25 cellular contexts compared by ENCODE assay signal in genomic region chr10:132861116-132861691, GRCh38.
DNase-seq lines count a peak whose midpoint lies in the region; ATAC-seq and TF ChIP-seq lines count a peak whose summit lies in the region.
"Had no signal": no experiment of that assay in that cellular context is flagged by ENCODE, and none has a peak within 500 bp of the region (broad histone marks: within the 10 kb centered on the region; RNA-seq: fewer than 3 reads in every experiment).

No MANE protein-coding gene starts in this region.

- intact Hi-C loops in CD14-positive monocyte (cut with micrococcal nuclease), result no loop called here

- POLR2A ChIA-PET in GM10248 (lab: Yijun Ruan, JAX), result no interaction called here

- H4K20me1 ChIP-seq in osteoblast (ENCODE audit: insufficient read depth, low read length), result no peaks in the 10 kb centered on the region

- peak; percentile 12 for DNase-seq in activated T-cell treated with anti-CD3 and anti-CD28 coated beads, Interleukin-2, amount 50 U/mL, for 1 hour
- DNase-seq in activated T-cell treated with anti-CD3 and anti-CD28 coated beads for 4 hours, result no peak
- DNase-seq in CD14-positive monocyte (ENCODE audit: low spot score), result peak; percentile 38
- DNase-seq in osteoblast (ENCODE audit: insufficient read length, low spot score, missing footprints), result peak; percentile 93
- DNase-seq in globus pallidus (ENCODE audit: low spot score), result no peak
- DNase-seq in GM10248 (ENCODE audit: extremely low spot score), result no peak
- DNase-seq: activated CD8-positive, alpha-beta memory T cell treated with anti-CD3 and anti-CD28 coated beads for 24 hours; anterior cingulate cortex; Calu3; central memory CD4-positive, alpha-beta T cell; effector CD8-positive, alpha-beta T cell; MG63; NCI-H146; NCI-H2171; NCI-H524 treated with DMSO at 0.1 percent for 48 hours; substantia nigra; T-helper 9 cell had no signal

- H3K4me2 ChIP-seq in osteoblast (ENCODE audit: insufficient read depth, low read length), result no peak overlapping the region
- H3K4me2 ChIP-seq: A549 had no signal

- H3K27me3 ChIP-seq in osteoblast (ENCODE audit: insufficient read depth, low read length), result peaks cover 18% of the 10 kb centered on the region
- H3K27me3 ChIP-seq: MG63 had no signal

- no peak overlapping the region for H3K4me3 Mint-ChIP-seq in CD14-positive monocyte
- H3K4me3 Mint-ChIP-seq: IgD-negative memory B cell had no signal

- peaks cover 0 to 12% (median 2%) of the 10 kb centered on the region in 7 donors for H3K9me3 Mint-ChIP-seq in CD14-positive monocyte

- H3K9me3 ChIP-seq in osteoblast (ENCODE audit: low read depth, low read length), result no peaks in the 10 kb centered on the region
- H3K9me3 ChIP-seq: A549, gastrocnemius medialis, MG63, mucosa of descending colon had no signal

- ATAC-seq in esophagus mucosa (peak; percentile 44), GM19328 (IDR thresholded peaks at IDR 0.05; ENCODE audit: unreplicated experiment) (no peak)
- ATAC-seq: A549; activated CD4-positive, CD25-positive, alpha-beta regulatory T cell treated with anti-CD3 and anti-CD28 coated beads, Interleukin-2, amount 50 U/mL, for 24 hours; gastrocnemius medialis; mucosa of descending colon had no signal

- no peak overlapping the region for H2AFZ ChIP-seq in osteoblast (ENCODE audit: low read length)

- no peak overlapping the region for H3K27ac Mint-ChIP-seq in CD14-positive monocyte
- H3K27ac Mint-ChIP-seq: IgD-negative memory B cell had no signal

- no peak overlapping the region for H3K27ac ChIP-seq in osteoblast (ENCODE audit: low read depth, low read length)
- H3K27ac ChIP-seq: A549, esophagus muscularis mucosa, gastrocnemius medialis had no signal

- no peaks in the 10 kb centered on the region for H3K36me3 Mint-ChIP-seq in CD14-positive monocyte
- H3K36me3 Mint-ChIP-seq: IgD-negative memory B cell had no signal

- TF ChIP-seq CTCF in CD14-positive monocyte (IDR thresholded peaks at IDR 0.05) (no peak), osteoblast (IDR thresholded peaks at IDR 0.05; ENCODE audit: extremely low read depth, low read depth, low read length) (no peak), GM10248 (IDR thresholded peaks at IDR 0.05; ENCODE audit: control extremely low read depth, extremely low read depth, low read depth, missing control alignments) (no peak)

- peaks cover 2 to 19% (median 4%) of the 10 kb centered on the region in 3 donors for H3K27me3 Mint-ChIP-seq in CD14-positive monocyte (ENCODE audit: low read depth in 3 of 3)

- no peaks in the 10 kb centered on the region for H3K36me3 ChIP-seq in osteoblast (ENCODE audit: insufficient read depth, low read length)
- H3K36me3 ChIP-seq: esophagus muscularis mucosa, gastrocnemius medialis, MG63 had no signal

- peaks cover 4% of the 10 kb centered on the region for H3K4me1 Mint-ChIP-seq in CD14-positive monocyte

- no peaks in the 10 kb centered on the region for H3K79me2 ChIP-seq in osteoblast (ENCODE audit: insufficient read depth, low read length)

- CTCF ChIA-PET in GM10248 (lab: Yijun Ruan, JAX), result no interaction called here

- no peak overlapping the region for H3K4me3 ChIP-seq in osteoblast (ENCODE audit: insufficient read depth, low read length)
- H3K4me3 ChIP-seq: A549, esophagus muscularis mucosa, gastrocnemius medialis, MG63, mucosa of descending colon had no signal

- H3K4me1 ChIP-seq in osteoblast (ENCODE audit: insufficient read depth, low read length), result no peaks in the 10 kb centered on the region
- H3K4me1 ChIP-seq: A549, gastrocnemius medialis had no signal

Comparison
In these comparisons a context has a peak if more than half of its experiments do, and no peak if none do; other contexts are left out.
1. DNase-seq: peak in activated T-cell treated with anti-CD3 and anti-CD28 coated beads, Interleukin-2, amount 50 U/mL, for 1 hour (single experiment), CD14-positive monocyte (single experiment) and osteoblast (single experiment); none in activated T-cell treated with anti-CD3 and anti-CD28 coated beads for 4 hours (single experiment), globus pallidus (single experiment) and GM10248 (single experiment).